1 cellular context compared by ENCODE assay signal in genomic region chr6:42162812-42163211, GRCh38.
TF ChIP-seq lines count a peak whose summit lies in the region.

No MANE protein-coding gene starts in this region.

TF ChIP-seq in HepG2, 621 proteins besides CTCF, POLR2A, EP300 and RAD21:
- peak; percentile 64; the same call in 1 of the 2 replicates for TF ChIP-seq DNMT1 (CRISPR knock-in tag; IDR thresholded peaks at IDR 0.05)
- TF ChIP-seq PAF1 (CRISPR knock-in tag; IDR thresholded peaks at IDR 0.05): no peak
- TF ChIP-seq HINFP (CRISPR knock-in tag; IDR thresholded peaks at IDR 0.05; ENCODE audit: low read depth): no peak
- TF ChIP-seq SALL1 (CRISPR knock-in tag; IDR thresholded peaks at IDR 0.05): 0 out of 2 replicates have a peak, but pooled peaks have one; percentile 7
- no peak for TF ChIP-seq HNRNPK (IDR thresholded peaks at IDR 0.05; ENCODE audit: low read depth, low read length, poor library complexity, severe bottlenecking)
- TF ChIP-seq NFKB2 (CRISPR knock-in tag; IDR thresholded peaks at IDR 0.05; ENCODE audit: borderline replicate concordance): no peak
- 0 out of 2 replicates have a peak, but pooled peaks have one; percentile 5 for TF ChIP-seq RXRB (CRISPR knock-in tag; IDR thresholded peaks at IDR 0.05; ENCODE audit: borderline replicate concordance)
- TF ChIP-seq ZNF572 (CRISPR knock-in tag; IDR thresholded peaks at IDR 0.05): 0 out of 2 replicates have a peak, but pooled peaks have one; percentile 20
- TF ChIP-seq SRY (CRISPR knock-in tag; IDR thresholded peaks at IDR 0.05): no peak
- no peak for TF ChIP-seq ZFX (CRISPR knock-in tag; IDR thresholded peaks at IDR 0.05; ENCODE audit: low read depth)
- no peak for TF ChIP-seq TOPORS (CRISPR knock-in tag; IDR thresholded peaks at IDR 0.05)
- peak; percentile 12; the same call in 1 of the 2 replicates for TF ChIP-seq ZNF687 (CRISPR knock-in tag; IDR thresholded peaks at IDR 0.05)
- no peak for TF ChIP-seq REST (IDR thresholded peaks at IDR 0.05; ENCODE audit: borderline replicate concordance in 1 of 2, low read depth in 1 of 2, low read length in 2 of 2)
- no peak for TF ChIP-seq ZFP41 (CRISPR knock-in tag; IDR thresholded peaks at IDR 0.05; ENCODE audit: borderline replicate concordance)
- no peak for TF ChIP-seq TP53 (CRISPR knock-in tag; conservative IDR thresholded peaks at IDR 0.05)
- TF ChIP-seq NR0B2 (CRISPR knock-in tag; IDR thresholded peaks at IDR 0.05): 0 out of 2 replicates have a peak, but pooled peaks have one; percentile 55
- TF ChIP-seq HDAC2 (CRISPR knock-in tag; IDR thresholded peaks at IDR 0.05): no peak
- no peak for TF ChIP-seq KDM5A (IDR thresholded peaks at IDR 0.05; ENCODE audit: borderline replicate concordance, low read length)
- no peak for TF ChIP-seq ATF3 (CRISPR knock-in tag; IDR thresholded peaks at IDR 0.05)
- TF ChIP-seq ZNF740 (CRISPR knock-in tag; IDR thresholded peaks at IDR 0.05): no peak
- no peak for TF ChIP-seq PHB2 (IDR thresholded peaks at IDR 0.05; ENCODE audit: partially characterized antibody)
- TF ChIP-seq MIER3 (CRISPR knock-in tag; IDR thresholded peaks at IDR 0.05; ENCODE audit: borderline replicate concordance): no peak
- TF ChIP-seq TBX2 (CRISPR knock-in tag; IDR thresholded peaks at IDR 0.05; ENCODE audit: borderline replicate concordance): 0 out of 2 replicates have a peak, but pooled peaks have one; percentile 47
- no peak for TF ChIP-seq PLRG1 (conservative IDR thresholded peaks at IDR 0.05)
- no peak for TF ChIP-seq MATR3 (CRISPR knock-in tag; IDR thresholded peaks at IDR 0.05)
- no peak for TF ChIP-seq ARNTL (CRISPR knock-in tag; IDR thresholded peaks at IDR 0.05)
- peak; percentile 59; the same call in 1 of the 2 replicates for TF ChIP-seq ZNF776 (CRISPR knock-in tag; IDR thresholded peaks at IDR 0.05)
- TF ChIP-seq ELF1 (CRISPR knock-in tag; IDR thresholded peaks at IDR 0.05): no peak
- 0 out of 2 replicates have a peak, but pooled peaks have one; percentile 27 for TF ChIP-seq ZNF274 (CRISPR knock-in tag; IDR thresholded peaks at IDR 0.05)
- no peak for TF ChIP-seq ZNF790 (CRISPR knock-in tag; IDR thresholded peaks at IDR 0.05; ENCODE audit: borderline replicate concordance)
- TF ChIP-seq ZNF576 (CRISPR knock-in tag; IDR thresholded peaks at IDR 0.05): peak; percentile 15; the same call in 1 of the 2 replicates
